ENCODE assay signal across 13 cellular contexts in genomic region chr11:77475206-77475605, GRCh38. TPM values are rescaled to one million over a fixed set of nuclear protein-coding genes. Genes with fewer than 3 reads are reported as not detected.
DNase-seq lines count a peak whose midpoint lies in the region; ATAC-seq lines count a peak whose summit lies in the region.
"Had no signal": no experiment of that assay in that cellular context is flagged by ENCODE, and none has a peak within 500 bp of the region (broad histone marks: within the 10 kb centered on the region; RNA-seq: fewer than 3 reads in every experiment).

No MANE protein-coding gene starts in this region.

- intact Hi-C loops in activated naive CD4-positive, alpha-beta T cell treated with anti-CD3 and anti-CD28 coated beads for 36 hours (cut with micrococcal nuclease): loop anchor here (2.0 kb wide), 2 partner anchors 162 to 520 kb away; partner anchors contain the start of genes CLNS1A and INTS4

- H3K4me1 Mint-ChIP-seq in activated naive CD4-positive, alpha-beta T cell treated with anti-CD3 and anti-CD28 coated beads, Interleukin-2, amount 10 ng/mL, durations not matched to agents 7 days and 5 days: peaks cover 29% of the 10 kb centered on the region
- H3K4me1 Mint-ChIP-seq in activated naive CD4-positive, alpha-beta T cell treated with anti-CD3 and anti-CD28 coated beads for 36 hours (ENCODE audit: low read depth): peaks cover 13% of the 10 kb centered on the region
- peaks cover 3% of the 10 kb centered on the region for H3K4me1 Mint-ChIP-seq in activated T-helper 17 cell treated with anti-CD3 and anti-CD28 coated beads, Interleukin-2, amount 50 U/mL, for 72 hours
- peaks cover 5% of the 10 kb centered on the region for H3K4me1 Mint-ChIP-seq in memory B cell
- no peaks in the 10 kb centered on the region for H3K4me1 Mint-ChIP-seq in stimulated activated memory B cell treated with anti-CD40 and anti-IgM and Interleukin-4, amounts not matched to agents 10 μg/mL and 1 μg/mL and 100 μg/mL, for 72 hours

- no peak for DNase-seq in activated naive CD4-positive, alpha-beta T cell treated with anti-CD3 and anti-CD28 coated beads, Interleukin-2, amount 10 ng/mL, durations not matched to agents 7 days and 5 days
- no peak for DNase-seq in activated naive CD4-positive, alpha-beta T cell treated with anti-CD3 and anti-CD28 coated beads for 36 hours
- DNase-seq in memory B cell (ENCODE audit: low spot score in 2 of 2) (no peak), caudate nucleus (lab: John Stamatoyannopoulos, UW) (no peak)
- DNase-seq in stimulated activated CD4-positive, alpha-beta T cell treated with anti-CD3 and anti-CD28 coated beads, Interleukin-4, amount 100 ng/mL, for 24 hours: no peak
- DNase-seq: adrenal gland, DND-41, mesenchymal stem cell, NCI-H1092 treated with DMSO at 0.1 percent for 48 hours, uterus had no signal

- ATAC-seq in activated T-helper 17 cell treated with anti-CD3 and anti-CD28 coated beads, Interleukin-2, amount 50 U/mL, for 72 hours (replicated peaks): no peak
- ATAC-seq in memory B cell (ENCODE audit: low read depth): no peak
- ATAC-seq in stimulated activated memory B cell treated with anti-CD40 and anti-IgM and Interleukin-4, amounts not matched to agents 10 μg/mL and 1 μg/mL and 100 μg/mL, for 72 hours: no peak
- no peak for ATAC-seq in HG03342 (IDR thresholded peaks at IDR 0.05; ENCODE audit: unreplicated experiment)

- peaks cover 37% of the 10 kb centered on the region for H3K27me3 Mint-ChIP-seq in activated naive CD4-positive, alpha-beta T cell treated with anti-CD3 and anti-CD28 coated beads, Interleukin-2, amount 10 ng/mL, durations not matched to agents 7 days and 5 days
- peaks cover 9% of the 10 kb centered on the region for H3K27me3 Mint-ChIP-seq in activated naive CD4-positive, alpha-beta T cell treated with anti-CD3 and anti-CD28 coated beads for 36 hours (ENCODE audit: low read depth)
- peaks cover 2% of the 10 kb centered on the region for H3K27me3 Mint-ChIP-seq in activated T-helper 17 cell treated with anti-CD3 and anti-CD28 coated beads, Interleukin-2, amount 50 U/mL, for 72 hours
- H3K27me3 Mint-ChIP-seq in memory B cell: peaks cover 2% of the 10 kb centered on the region
- H3K27me3 Mint-ChIP-seq in stimulated activated memory B cell treated with anti-CD40 and anti-IgM and Interleukin-4, amounts not matched to agents 10 μg/mL and 1 μg/mL and 100 μg/mL, for 72 hours: no peaks in the 10 kb centered on the region

- no peak overlapping the region for H3K27ac Mint-ChIP-seq in activated naive CD4-positive, alpha-beta T cell treated with anti-CD3 and anti-CD28 coated beads, Interleukin-2, amount 10 ng/mL, durations not matched to agents 7 days and 5 days
- no peak overlapping the region for H3K27ac Mint-ChIP-seq in activated naive CD4-positive, alpha-beta T cell treated with anti-CD3 and anti-CD28 coated beads for 36 hours
- no peak overlapping the region for H3K27ac Mint-ChIP-seq in activated T-helper 17 cell treated with anti-CD3 and anti-CD28 coated beads, Interleukin-2, amount 50 U/mL, for 72 hours
- H3K27ac Mint-ChIP-seq in memory B cell: peak overlapping the region; percentile 91
- no peak overlapping the region for H3K27ac Mint-ChIP-seq in stimulated activated memory B cell treated with anti-CD40 and anti-IgM and Interleukin-4, amounts not matched to agents 10 μg/mL and 1 μg/mL and 100 μg/mL, for 72 hours

- H3K9me3 Mint-ChIP-seq in activated naive CD4-positive, alpha-beta T cell treated with anti-CD3 and anti-CD28 coated beads, Interleukin-2, amount 10 ng/mL, durations not matched to agents 7 days and 5 days: no peaks in the 10 kb centered on the region
- H3K9me3 Mint-ChIP-seq in activated naive CD4-positive, alpha-beta T cell treated with anti-CD3 and anti-CD28 coated beads for 36 hours: no peaks in the 10 kb centered on the region
- H3K9me3 Mint-ChIP-seq in activated T-helper 17 cell treated with anti-CD3 and anti-CD28 coated beads, Interleukin-2, amount 50 U/mL, for 72 hours: no peaks in the 10 kb centered on the region
- H3K9me3 Mint-ChIP-seq in memory B cell: no peaks in the 10 kb centered on the region
- H3K9me3 Mint-ChIP-seq in stimulated activated memory B cell treated with anti-CD40 and anti-IgM and Interleukin-4, amounts not matched to agents 10 μg/mL and 1 μg/mL and 100 μg/mL, for 72 hours: no peaks in the 10 kb centered on the region

- CTCF ChIA-PET in activated naive CD4-positive, alpha-beta T cell treated with anti-CD3 and anti-CD28 coated beads, Interleukin-2, amount 10 ng/mL, durations not matched to agents 7 days and 5 days (lab: Charles Lee): interaction anchor here (1.3 kb wide), 1 partner anchor 144 kb away, joined by 3 read pairs; no protein-coding TSS in a partner anchor
- CTCF ChIA-PET in activated naive CD4-positive, alpha-beta T cell treated with anti-CD3 and anti-CD28 coated beads for 36 hours (lab: Charles Lee): interaction anchor here (0.6 to 1.5 kb wide), 3 partner anchors 28 to 908 kb away, joined by 3 to 5 read pairs (median 4); no protein-coding TSS in a partner anchor

- H3K4me3 Mint-ChIP-seq in activated naive CD4-positive, alpha-beta T cell treated with anti-CD3 and anti-CD28 coated beads, Interleukin-2, amount 10 ng/mL, durations not matched to agents 7 days and 5 days: peak overlapping the region; percentile 2
- H3K4me3 Mint-ChIP-seq in activated naive CD4-positive, alpha-beta T cell treated with anti-CD3 and anti-CD28 coated beads for 36 hours: no peak overlapping the region
- H3K4me3 Mint-ChIP-seq in activated T-helper 17 cell treated with anti-CD3 and anti-CD28 coated beads, Interleukin-2, amount 50 U/mL, for 72 hours: peak overlapping the region; percentile 76
- peak overlapping the region; percentile 8 for H3K4me3 Mint-ChIP-seq in memory B cell
- peak overlapping the region; percentile 0 for H3K4me3 Mint-ChIP-seq in stimulated activated memory B cell treated with anti-CD40 and anti-IgM and Interleukin-4, amounts not matched to agents 10 μg/mL and 1 μg/mL and 100 μg/mL, for 72 hours

- H3K27ac ChIP-seq in caudate nucleus (ENCODE audit: low read depth, low read length): no peak overlapping the region

- no peaks in the 10 kb centered on the region for H3K36me3 Mint-ChIP-seq in activated naive CD4-positive, alpha-beta T cell treated with anti-CD3 and anti-CD28 coated beads, Interleukin-2, amount 10 ng/mL, durations not matched to agents 7 days and 5 days
- H3K36me3 Mint-ChIP-seq in activated naive CD4-positive, alpha-beta T cell treated with anti-CD3 and anti-CD28 coated beads for 36 hours (ENCODE audit: low read depth): peaks cover 3% of the 10 kb centered on the region
- no peaks in the 10 kb centered on the region for H3K36me3 Mint-ChIP-seq in activated T-helper 17 cell treated with anti-CD3 and anti-CD28 coated beads, Interleukin-2, amount 50 U/mL, for 72 hours (ENCODE audit: low read depth)
- H3K36me3 Mint-ChIP-seq in memory B cell: no peaks in the 10 kb centered on the region
- no peaks in the 10 kb centered on the region for H3K36me3 Mint-ChIP-seq in stimulated activated memory B cell treated with anti-CD40 and anti-IgM and Interleukin-4, amounts not matched to agents 10 μg/mL and 1 μg/mL and 100 μg/mL, for 72 hours

RNA-seq across cellular contexts. Expression of gene PAK1, which starts 1.3 kb away (rescaled TPM):
- total RNA-seq in activated naive CD4-positive, alpha-beta T cell treated with anti-CD3 and anti-CD28 coated beads for 36 hours: 10 to 100 TPM; 45.8 to 49.5 TPM
- 10 to 100 TPM; 26.2 to 42.0 TPM for total RNA-seq in activated T-helper 17 cell treated with anti-CD3 and anti-CD28 coated beads, Interleukin-2, amount 50 U/mL, for 72 hours
